ENCODE assay signal across 12 cellular contexts in the genomic region with DNA sequence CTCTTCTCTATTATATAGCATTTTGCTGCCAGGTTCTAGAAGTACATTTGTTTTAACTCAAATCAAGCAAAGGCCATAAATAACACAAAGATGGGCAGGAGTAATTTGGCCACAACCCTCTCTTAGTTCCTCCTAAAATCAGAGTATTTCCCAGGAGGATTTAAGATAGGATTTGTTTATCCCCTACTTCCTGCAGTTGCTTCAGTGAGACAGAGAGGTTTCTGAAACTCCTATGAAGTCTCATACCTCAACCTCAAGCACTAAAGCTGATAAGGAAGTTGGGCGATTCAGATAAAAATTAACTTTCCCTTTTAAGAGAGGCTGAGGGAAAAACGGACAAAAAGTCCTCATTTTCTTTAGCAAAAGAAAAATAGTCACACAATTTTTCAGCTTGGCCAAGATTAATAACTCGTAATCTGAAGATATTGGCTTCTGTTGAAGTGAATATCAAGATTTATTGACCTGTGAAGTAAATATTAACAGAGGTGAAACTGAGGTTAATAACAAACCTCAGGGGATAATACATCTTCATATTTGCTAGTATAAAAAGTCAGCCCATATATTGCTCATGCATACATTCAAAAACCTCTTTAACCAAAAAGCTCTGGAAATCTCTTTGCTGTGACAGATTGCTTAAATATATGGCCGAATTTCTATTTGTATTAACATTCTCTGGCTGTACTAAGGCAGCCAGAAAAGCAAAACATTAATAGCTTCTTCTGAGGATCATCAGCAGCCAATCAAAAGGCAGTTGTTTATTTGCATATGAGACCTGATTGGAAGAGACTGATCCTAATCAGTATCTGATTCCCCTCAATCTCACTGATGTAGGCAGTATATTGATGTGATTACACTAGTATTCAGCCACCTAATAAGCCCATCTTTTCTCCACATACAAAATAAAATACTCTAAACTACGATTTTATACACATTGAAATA.
DNase-seq lines count a peak whose midpoint lies in the region; ATAC-seq and TF ChIP-seq lines count a peak whose summit lies in the region.
"Had no signal": no experiment of that assay in that cellular context is flagged by ENCODE, and none has a peak within 500 bp of the region (broad histone marks: within the 10 kb centered on the region; RNA-seq: fewer than 3 reads in every experiment).

No MANE protein-coding gene starts in this region.

- H3K4me3 ChIP-seq in NB4 (ENCODE audit: low read depth, low read length) (no peak overlapping the region), left lung (no peak overlapping the region), uterus (no peak overlapping the region), thyroid gland (replicated peaks in 1 of 3) (no peak overlapping the region)
- H3K4me3 ChIP-seq: colonic mucosa had no signal

- TF ChIP-seq CTCF in NB4 (IDR thresholded peaks at IDR 0.05; ENCODE audit: low read depth, low read length) (no peak), left lung (IDR thresholded peaks at IDR 0.05) (no peak), uterus (IDR thresholded peaks at IDR 0.05) (no peak), thyroid gland (IDR thresholded peaks at IDR 0.05) (no peak)

- H3K9me3 ChIP-seq in left lung (no peaks in the 10 kb centered on the region), uterus (no peaks in the 10 kb centered on the region), thyroid gland (no peaks in the 10 kb centered on the region)
- H3K9me3 ChIP-seq: colonic mucosa, neutrophil had no signal

- WGBS in thyroid gland, 2 donors = 68 to 75% methylated on average over 5 of the region's 5 CpGs

- H3K27ac ChIP-seq in left lung (no peak overlapping the region), uterus (no peak overlapping the region), thyroid gland (no peak overlapping the region)
- H3K27ac ChIP-seq: colonic mucosa, neutrophil had no signal

- intact Hi-C loops in left lung (cut with DNase I) = no loop called here
- intact Hi-C loops in uterus (cut with DNase I; ENCODE audit: low total_unique reads) = no loop called here
- intact Hi-C loops in thyroid gland (cut with DNase I) = no loop called here

- DNase-seq in NB4 (ENCODE audit: low read depth) = peak; percentile 1
- no peak for DNase-seq in left lung
- DNase-seq in uterus = no peak
- no peak for DNase-seq in occipital lobe (lab: John Stamatoyannopoulos, UW)
- no peak for DNase-seq in thyroid gland
- DNase-seq: colonic mucosa, DMS 273 treated with DMSO at 0.1 percent for 48 hours, NCI-H510A treated with DMSO at 0.1 percent for 48 hours had no signal

- TF ChIP-seq POLR2A in NB4 (IDR thresholded peaks at IDR 0.05; ENCODE audit: extremely low read depth, insufficient read length) (no peak), uterus (IDR thresholded peaks at IDR 0.05) (no peak), thyroid gland (IDR thresholded peaks at IDR 0.05) (no peak)

- peak; percentile 59 for ATAC-seq in GM18861 (IDR thresholded peaks at IDR 0.05; ENCODE audit: unreplicated experiment)
- ATAC-seq in HG02623 (IDR thresholded peaks at IDR 0.05; ENCODE audit: unreplicated experiment) = peak; percentile 64
- peak; percentile 61 for ATAC-seq in left lung
- ATAC-seq in GM18520 (IDR thresholded peaks at IDR 0.05; ENCODE audit: unreplicated experiment) = no peak

- H3K36me3 ChIP-seq in left lung (no peaks in the 10 kb centered on the region), uterus (no peaks in the 10 kb centered on the region), thyroid gland (no peaks in the 10 kb centered on the region)
- H3K36me3 ChIP-seq: colonic mucosa, neutrophil had no signal

- H3K4me1 ChIP-seq in left lung (no peaks in the 10 kb centered on the region), uterus (no peaks in the 10 kb centered on the region), thyroid gland (no peaks in the 10 kb centered on the region)
- H3K4me1 ChIP-seq: colonic mucosa had no signal

- H3K27me3 ChIP-seq in left lung (no peaks in the 10 kb centered on the region), uterus (no peaks in the 10 kb centered on the region), thyroid gland (no peaks in the 10 kb centered on the region)
- H3K27me3 ChIP-seq: colonic mucosa, neutrophil had no signal
